Comparison of ENCODE assay signal across 29 cellular contexts in genomic region chr13:111567637-111568036, GRCh38.
"Had no signal": no experiment of that assay in that cellular context is flagged by ENCODE, and none has a peak within 500 bp of the region (broad histone marks: within the 10 kb centered on the region; RNA-seq: fewer than 3 reads in every experiment).

No MANE protein-coding gene starts in this region.

- H3K9me3 Mint-ChIP-seq: activated naive CD4-positive, alpha-beta T cell treated with anti-CD3 and anti-CD28 coated beads for 36 hours; activated naive CD4-positive, alpha-beta T cell treated with anti-CD3 and anti-CD28 coated beads, Interleukin-2, amount 50 U/mL, for 24 hours; activated naive CD8-positive, alpha-beta T cell treated with anti-CD3 and anti-CD28 coated beads, Interleukin-2, amount 50 U/mL, for 24 hours; activated T-cell treated with anti-CD3 and anti-CD28 coated beads, Interleukin-2, amount 50 U/mL, for 4 hours had no signal

- H3K36me3 Mint-ChIP-seq: activated CD4-positive, alpha-beta memory T cell treated with anti-CD3 and anti-CD28 coated beads for 36 hours; activated naive CD4-positive, alpha-beta T cell treated with anti-CD3 and anti-CD28 coated beads, Interleukin-2, amount 50 U/mL, for 24 hours; activated naive CD8-positive, alpha-beta T cell treated with anti-CD3 and anti-CD28 coated beads for 36 hours had no signal

- H3K27ac Mint-ChIP-seq: activated CD4-positive, alpha-beta memory T cell treated with anti-CD3 and anti-CD28 coated beads for 36 hours; activated CD4-positive, alpha-beta T cell treated with anti-CD3 and anti-CD28 coated beads for 36 hours; activated CD4-positive, alpha-beta T cell treated with anti-CD3 and anti-CD28 coated beads, Interleukin-2, amount 10 ng/mL, durations not matched to agents 24 days and 14 days; activated naive CD4-positive, alpha-beta T cell treated with anti-CD3 and anti-CD28 coated beads for 36 hours; activated naive CD4-positive, alpha-beta T cell treated with anti-CD3 and anti-CD28 coated beads, Interleukin-2, amount 50 U/mL, for 24 hours; activated naive CD8-positive, alpha-beta T cell treated with anti-CD3 and anti-CD28 coated beads for 36 hours; activated naive CD8-positive, alpha-beta T cell treated with anti-CD3 and anti-CD28 coated beads, Interleukin-2, amount 50 U/mL, for 24 hours; activated T-helper 17 cell treated with anti-CD3 and anti-CD28 coated beads, Interleukin-2, amount 50 U/mL, for 72 hours; dendritic cell treated with granulocyte-macrophage colony-stimulating factor and Interleukin-4, amounts not matched to agents 40 ng/mL and 50 ng/mL, for 4 days; endodermal cell had no signal

- H3K4me1 ChIP-seq: adrenal gland, esophagus muscularis mucosa, foreskin keratinocyte, gastrocnemius medialis had no signal

- H3K27me3 ChIP-seq: foreskin keratinocyte had no signal

- ATAC-seq: activated CD4-positive, alpha-beta T cell treated with anti-CD3 and anti-CD28 coated beads for 36 hours; activated naive CD8-positive, alpha-beta T cell treated with anti-CD3 and anti-CD28 coated beads, Interleukin-2, amount 50 U/mL, for 24 hours; activated T-cell treated with anti-CD3 and anti-CD28 coated beads, Interleukin-2, amount 50 U/mL, for 4 hours; activated T-helper 17 cell treated with anti-CD3 and anti-CD28 coated beads, Interleukin-2, amount 50 U/mL, for 72 hours; body of pancreas; foreskin keratinocyte; gastrocnemius medialis had no signal

- H3K9me3 ChIP-seq: adrenal gland, gastrocnemius medialis had no signal

- DNase-seq: activated CD4-positive, alpha-beta memory T cell treated with anti-CD3 and anti-CD28 coated beads for 36 hours; activated CD4-positive, alpha-beta T cell treated with anti-CD3 and anti-CD28 coated beads for 36 hours; activated CD4-positive, alpha-beta T cell treated with anti-CD3 and anti-CD28 coated beads, Interleukin-2, amount 10 ng/mL, durations not matched to agents 24 days and 14 days; activated CD4-positive, CD25-positive, alpha-beta regulatory T cell; activated CD4-positive, CD25-positive, alpha-beta regulatory T cell treated with anti-CD3 and anti-CD28 coated beads, Interleukin-2, amount 50 U/mL, for 72 hours; activated effector memory CD4-positive, alpha-beta T cell treated with Interleukin-2 at 50 U/mL for 16 hours; activated gamma-delta T cell treated with Interleukin-2 at 50 U/mL for 16 hours; activated naive CD4-positive, alpha-beta T cell treated with anti-CD3 and anti-CD28 coated beads for 36 hours; activated naive CD8-positive, alpha-beta T cell treated with anti-CD3 and anti-CD28 coated beads for 36 hours; activated naive CD8-positive, alpha-beta T cell treated with anti-CD3 and anti-CD28 coated beads, Interleukin-2, amount 50 U/mL, for 24 hours; activated T-cell treated with anti-CD3 and anti-CD28 coated beads, Interleukin-2, amount 50 U/mL, for 4 hours; adrenal gland; amygdala; body of pancreas; central memory CD4-positive, alpha-beta T cell; cerebellar nuclear complex; effector memory CD4-positive, alpha-beta T cell; endodermal cell; erythroblast; foreskin keratinocyte; gastrocnemius medialis; glutamatergic neuron; T-helper 2 cell had no signal

- H3K4me3 Mint-ChIP-seq: activated CD4-positive, alpha-beta memory T cell treated with anti-CD3 and anti-CD28 coated beads for 36 hours; activated CD4-positive, alpha-beta T cell treated with anti-CD3 and anti-CD28 coated beads for 36 hours; activated CD4-positive, alpha-beta T cell treated with anti-CD3 and anti-CD28 coated beads, Interleukin-2, amount 10 ng/mL, durations not matched to agents 24 days and 14 days; activated naive CD4-positive, alpha-beta T cell treated with anti-CD3 and anti-CD28 coated beads for 36 hours; activated naive CD4-positive, alpha-beta T cell treated with anti-CD3 and anti-CD28 coated beads, Interleukin-2, amount 50 U/mL, for 24 hours; activated naive CD8-positive, alpha-beta T cell treated with anti-CD3 and anti-CD28 coated beads for 36 hours; activated naive CD8-positive, alpha-beta T cell treated with anti-CD3 and anti-CD28 coated beads, Interleukin-2, amount 50 U/mL, for 24 hours; activated T-cell treated with anti-CD3 and anti-CD28 coated beads, Interleukin-2, amount 50 U/mL, for 4 hours; activated T-helper 17 cell treated with anti-CD3 and anti-CD28 coated beads, Interleukin-2, amount 50 U/mL, for 72 hours; dendritic cell treated with granulocyte-macrophage colony-stimulating factor and Interleukin-4, amounts not matched to agents 40 ng/mL and 50 ng/mL, for 4 days; endodermal cell had no signal

- H3K4me3 ChIP-seq: adrenal gland, body of pancreas, coronary artery, dorsolateral prefrontal cortex, esophagus muscularis mucosa, gastrocnemius medialis had no signal

- H3K36me3 ChIP-seq: adrenal gland, esophagus muscularis mucosa, gastrocnemius medialis had no signal

- H3K4me1 Mint-ChIP-seq: activated CD4-positive, alpha-beta T cell treated with anti-CD3 and anti-CD28 coated beads for 36 hours; activated CD4-positive, alpha-beta T cell treated with anti-CD3 and anti-CD28 coated beads, Interleukin-2, amount 10 ng/mL, durations not matched to agents 24 days and 14 days; activated naive CD4-positive, alpha-beta T cell treated with anti-CD3 and anti-CD28 coated beads, Interleukin-2, amount 50 U/mL, for 24 hours; activated naive CD8-positive, alpha-beta T cell treated with anti-CD3 and anti-CD28 coated beads for 36 hours; activated naive CD8-positive, alpha-beta T cell treated with anti-CD3 and anti-CD28 coated beads, Interleukin-2, amount 50 U/mL, for 24 hours; activated T-helper 17 cell treated with anti-CD3 and anti-CD28 coated beads, Interleukin-2, amount 50 U/mL, for 72 hours; endodermal cell had no signal

- H3K27me3 Mint-ChIP-seq: activated CD4-positive, alpha-beta T cell treated with anti-CD3 and anti-CD28 coated beads, Interleukin-2, amount 10 ng/mL, durations not matched to agents 24 days and 14 days; activated naive CD8-positive, alpha-beta T cell treated with anti-CD3 and anti-CD28 coated beads, Interleukin-2, amount 50 U/mL, for 24 hours; dendritic cell treated with granulocyte-macrophage colony-stimulating factor and Interleukin-4, amounts not matched to agents 40 ng/mL and 50 ng/mL, for 4 days had no signal

- H3K27ac ChIP-seq: adrenal gland, body of pancreas, coronary artery, dorsolateral prefrontal cortex, esophagus muscularis mucosa, foreskin keratinocyte, gastrocnemius medialis had no signal
